In genomic region chr10:71832967-71833366, GRCh38 we compare ENCODE assay signal across 20 cellular contexts. TPM values are rescaled to one million over a fixed set of nuclear protein-coding genes. Genes with fewer than 3 reads are reported as not detected.
DNase-seq lines count a peak whose midpoint lies in the region; ATAC-seq, FAIRE-seq and TF ChIP-seq lines count a peak whose summit lies in the region.
"Had no signal": no experiment of that assay in that cellular context is flagged by ENCODE, and none has a peak within 500 bp of the region (broad histone marks: within the 10 kb centered on the region; RNA-seq: fewer than 3 reads in every experiment).

No MANE protein-coding gene starts in this region.

- RAD21 ChIA-PET in GM12878 (lab: Charles Lee; ENCODE audit: unreplicated experiment) = interaction anchor here (0.6 kb wide), 1 partner anchor 24 kb away, joined by 3 read pairs; no protein-coding TSS in a partner anchor

- intact Hi-C loops in GM12878 (cut with micrococcal nuclease; ENCODE audit: unreplicated experiment) (no loop called here), Right ventricle myocardium inferior (cut with DNase I) (loop anchor here (10.0 kb wide), 1 partner anchor 62 kb away; no protein-coding TSS in a partner anchor), lower leg skin (cut with DNase I; ENCODE audit: low total_unique reads) (no loop called here)

- TF ChIP-seq EP300 in GM12878 (IDR thresholded peaks at IDR 0.05; ENCODE audit: borderline replicate concordance in 1 of 2, control insufficient read depth in 1 of 2, low read depth in 2 of 2, low read length in 2 of 2) = no peak

- H3K36me3 Mint-ChIP-seq in activated CD8-positive, alpha-beta memory T cell treated with anti-CD3 and anti-CD28 coated beads, Interleukin-2, amount 10 ng/mL, durations not matched to agents 7 days and 5 days = peaks cover 11% of the 10 kb centered on the region
- H3K36me3 Mint-ChIP-seq in stimulated activated effector memory CD8-positive, alpha-beta T cell treated with anti-CD3 and anti-CD28 coated beads, Interleukin-12 subunit alpha, Interleukin-12 subunit beta, amount 100 ng/mL, for 72 hours = peaks cover 57% of the 10 kb centered on the region

- H3K4me3 Mint-ChIP-seq in activated CD8-positive, alpha-beta memory T cell treated with anti-CD3 and anti-CD28 coated beads, Interleukin-2, amount 10 ng/mL, durations not matched to agents 7 days and 5 days = no peak overlapping the region
- no peak overlapping the region for H3K4me3 Mint-ChIP-seq in stimulated activated effector memory CD8-positive, alpha-beta T cell treated with anti-CD3 and anti-CD28 coated beads, Interleukin-12 subunit alpha, Interleukin-12 subunit beta, amount 100 ng/mL, for 72 hours
- H3K4me3 Mint-ChIP-seq: activated T-helper 1 cell treated with anti-CD3 and anti-CD28 coated beads, Interleukin-12 subunit alpha, Interleukin-12 subunit beta, Interleukin-2, Interleukin-4 antibody, amounts not matched to agents 30 ng/mL and 10 ng/mL and 1 ng/mL, durations not matched to agents 14 hours and 24 hours and 36 hours; CD8-positive, alpha-beta T cell had no signal

- CTCF ChIA-PET in activated CD8-positive, alpha-beta memory T cell treated with anti-CD3 and anti-CD28 coated beads, Interleukin-2, amount 10 ng/mL, durations not matched to agents 7 days and 5 days (lab: Charles Lee) = no interaction called here
- CTCF ChIA-PET in HEK293 (lab: Yijun Ruan, JAX) (interaction anchor here (0.6 kb wide), 1 partner anchor 19 kb away, joined by 3 read pairs; no protein-coding TSS in a partner anchor), GM12878 (lab: Yijun Ruan, JAX) (interaction anchor here (1.0 kb wide), 1 partner anchor 63 kb away, joined by 4 read pairs; no protein-coding TSS in a partner anchor)

- no peak for FAIRE-seq in GM12878 (lab: Jason Lieb, UNC)
- FAIRE-seq: small intestine had no signal

- H3K27me3 Mint-ChIP-seq in activated CD8-positive, alpha-beta memory T cell treated with anti-CD3 and anti-CD28 coated beads, Interleukin-2, amount 10 ng/mL, durations not matched to agents 7 days and 5 days = no peaks in the 10 kb centered on the region

- no peak overlapping the region for H2AFZ ChIP-seq in GM12878 (ENCODE audit: control insufficient read depth, low read depth, low read length)

- no peaks in the 10 kb centered on the region for H3K9me3 Mint-ChIP-seq in activated CD8-positive, alpha-beta memory T cell treated with anti-CD3 and anti-CD28 coated beads, Interleukin-2, amount 10 ng/mL, durations not matched to agents 7 days and 5 days (ENCODE audit: low read depth)
- H3K9me3 Mint-ChIP-seq in stimulated activated effector memory CD8-positive, alpha-beta T cell treated with anti-CD3 and anti-CD28 coated beads, Interleukin-12 subunit alpha, Interleukin-12 subunit beta, amount 100 ng/mL, for 72 hours = no peaks in the 10 kb centered on the region
- H3K9me3 Mint-ChIP-seq: activated T-helper 1 cell treated with anti-CD3 and anti-CD28 coated beads, Interleukin-12 subunit alpha, Interleukin-12 subunit beta, Interleukin-2, Interleukin-4 antibody, amounts not matched to agents 30 ng/mL and 10 ng/mL and 1 ng/mL, durations not matched to agents 14 hours and 24 hours and 36 hours; CD8-positive, alpha-beta T cell had no signal

- H3K4me2 ChIP-seq in GM12878 (ENCODE audit: control insufficient read depth, insufficient read depth) = peak overlapping the region; percentile 36

- peaks cover 17% of the 10 kb centered on the region for H3K4me1 Mint-ChIP-seq in activated CD8-positive, alpha-beta memory T cell treated with anti-CD3 and anti-CD28 coated beads, Interleukin-2, amount 10 ng/mL, durations not matched to agents 7 days and 5 days
- H3K4me1 Mint-ChIP-seq in stimulated activated effector memory CD8-positive, alpha-beta T cell treated with anti-CD3 and anti-CD28 coated beads, Interleukin-12 subunit alpha, Interleukin-12 subunit beta, amount 100 ng/mL, for 72 hours = peaks cover 40% of the 10 kb centered on the region

- ATAC-seq in activated CD8-positive, alpha-beta memory T cell treated with anti-CD3 and anti-CD28 coated beads, Interleukin-2, amount 10 ng/mL, durations not matched to agents 7 days and 5 days = peak; percentile 66
- ATAC-seq in GM12878 (peak; percentile 15), Right ventricle myocardium inferior (no peak)
- peak; percentile 39 for ATAC-seq in stimulated activated effector memory CD8-positive, alpha-beta T cell treated with anti-CD3 and anti-CD28 coated beads, Interleukin-12 subunit alpha, Interleukin-12 subunit beta, amount 100 ng/mL, for 72 hours
- ATAC-seq: CD8-positive, alpha-beta T cell; foreskin keratinocyte had no signal

- DNase-seq in activated CD8-positive, alpha-beta memory T cell treated with anti-CD3 and anti-CD28 coated beads, Interleukin-2, amount 10 ng/mL, durations not matched to agents 7 days and 5 days = no peak
- DNase-seq in activated CD8-positive, alpha-beta memory T cell treated with anti-CD3 and anti-CD28 coated beads, Interleukin-2, amount 50 U/mL, for 4 hours = no peak
- DNase-seq in GM12878 (ENCODE audit: low read depth, low spot score) = peak; percentile 55
- no peak for DNase-seq in stimulated activated effector memory CD8-positive, alpha-beta T cell treated with anti-CD3 and anti-CD28 coated beads, Interleukin-12 subunit alpha, Interleukin-12 subunit beta, amount 100 ng/mL, for 72 hours (ENCODE audit: low spot score in 2 of 2)
- DNase-seq in NK-92 treated with Interleukin-12 subunit alpha and Interleukin-12 subunit beta, amount 100 ng/mL, for 24 hours (lab: John Stamatoyannopoulos, UW) = no peak
- no peak for DNase-seq in Right ventricle myocardium inferior (ENCODE audit: missing footprints)
- no peak for DNase-seq in lower leg skin (ENCODE audit: low spot score in 2 of 2)
- DNase-seq: activated CD4-positive, alpha-beta T cell treated with anti-CD3 and anti-CD28 coated beads for 1 hour; amygdala; CD8-positive, alpha-beta T cell; foreskin keratinocyte; left ventricle myocardium inferior; NCI-H146; NCI-H2227 treated with DMSO at 0.1 percent for 48 hours; SIG-M5; small intestine; stimulated activated CD4-positive, alpha-beta T cell treated with anti-CD3 and anti-CD28 coated beads, Interleukin-4, amount 100 ng/mL, for 4 hours had no signal

- no peaks in the 10 kb centered on the region for H4K20me1 ChIP-seq in GM12878 (ENCODE audit: control insufficient read depth, insufficient read depth)

- peaks cover 46% of the 10 kb centered on the region for H3K79me2 ChIP-seq in GM12878 (ENCODE audit: control insufficient read depth, insufficient read depth, low read length)

- no peak overlapping the region for H3K9ac ChIP-seq in GM12878 (ENCODE audit: control insufficient read depth, insufficient read depth, low read length)

- H3K27ac ChIP-seq in HEK293 (ENCODE audit: extremely low read depth, low read depth, low read length) (no peak overlapping the region), GM12878 (ENCODE audit: control insufficient read depth, insufficient read depth) (peak overlapping the region; percentile 32; the same call in 1 of the 2 replicates)
- H3K27ac ChIP-seq: foreskin keratinocyte, left ventricle myocardium inferior had no signal

- H3K27me3 ChIP-seq in GM12878 (replicated peaks in 1 of 2; ENCODE audit: control insufficient read depth in 2 of 2, insufficient read depth in 2 of 2, low read length in 1 of 2) = no peaks in the 10 kb centered on the region
- H3K27me3 ChIP-seq: foreskin keratinocyte, upper lobe of left lung had no signal

- H3K4me3 ChIP-seq in HEK293 (ENCODE audit: low read depth, low read length) = no peak overlapping the region
- H3K4me3 ChIP-seq in GM12878 = no peak overlapping the region
- H3K4me3 ChIP-seq in lower leg skin (ENCODE audit: low read depth, poor library complexity, severe bottlenecking) = no peak overlapping the region
- H3K4me3 ChIP-seq: left ventricle myocardium inferior, upper lobe of left lung had no signal

- in situ Hi-C loops in GM12878 (cut with MboI) = no loop called here

- TF ChIP-seq POLR2A in GM12878 (IDR thresholded peaks at IDR 0.05; ENCODE audit: low read depth, low read length) (no peak), lower leg skin (IDR thresholded peaks at IDR 0.05) (no peak)

- no peak overlapping the region for H3K27ac Mint-ChIP-seq in activated CD8-positive, alpha-beta memory T cell treated with anti-CD3 and anti-CD28 coated beads, Interleukin-2, amount 10 ng/mL, durations not matched to agents 7 days and 5 days
- no peak overlapping the region for H3K27ac Mint-ChIP-seq in stimulated activated effector memory CD8-positive, alpha-beta T cell treated with anti-CD3 and anti-CD28 coated beads, Interleukin-12 subunit alpha, Interleukin-12 subunit beta, amount 100 ng/mL, for 72 hours
- H3K27ac Mint-ChIP-seq: activated T-helper 1 cell treated with anti-CD3 and anti-CD28 coated beads, Interleukin-12 subunit alpha, Interleukin-12 subunit beta, Interleukin-2, Interleukin-4 antibody, amounts not matched to agents 30 ng/mL and 10 ng/mL and 1 ng/mL, durations not matched to agents 14 hours and 24 hours and 36 hours; CD8-positive, alpha-beta T cell had no signal

- SMC1A ChIA-PET in GM12878 (lab: Charles Lee; ENCODE audit: uncharacterized antibody, unreplicated experiment) = no interaction called here

- no peak for TF ChIP-seq CTCF in HEK293 (tag by site-specific recombination; IDR thresholded peaks at IDR 0.05)
- no peak for TF ChIP-seq CTCF in GM12878 (IDR thresholded peaks at IDR 0.05 in 2 of 3, conservative IDR thresholded peaks at IDR 0.05 in 1 of 3; ENCODE audit: control insufficient read depth in 2 of 3, extremely low read depth in 1 of 3, insufficient read depth in 1 of 3, low read depth in 3 of 3, low read length in 3 of 3)
- TF ChIP-seq CTCF in lower leg skin (IDR thresholded peaks at IDR 0.05) = no peak

- TF ChIP-seq RAD21 in GM12878 (IDR thresholded peaks at IDR 0.05; ENCODE audit: insufficient read depth, low read depth, low read length) = no peak

- peaks cover 0 to 62% of the 10 kb centered on the region in 2 experiments for H3K36me3 ChIP-seq in HEK293 (ENCODE audit: control insufficient read depth in 2 of 2, insufficient read depth in 1 of 2, low read length in 2 of 2)
- H3K36me3 ChIP-seq in GM12878 (ENCODE audit: control insufficient read depth in 2 of 2, insufficient read depth in 2 of 2, low read length in 1 of 2) = peaks cover 21 to 49% of the 10 kb centered on the region in 2 experiments

- H3K9me3 ChIP-seq in HEK293 (ENCODE audit: control insufficient read depth, insufficient read depth, low read depth, low read length) (no peaks in the 10 kb centered on the region), GM12878 (replicated peaks; ENCODE audit: control insufficient read depth, insufficient read depth, low read length) (no peaks in the 10 kb centered on the region; the same call in 2 of the 3 replicates)
- H3K9me3 ChIP-seq: left ventricle myocardium inferior, upper lobe of left lung had no signal

- 8% methylated on average over 5 of the region's 5 CpGs for WGBS in GM12878 (ENCODE audit: insufficient coverage, insufficient replicate concordance, low lambda C conversion rate, missing lambda C conversion rate)
- WGBS in lower leg skin, 2 donors = 84 to 88% methylated on average over 5 of the region's 5 CpGs

- peaks cover 21% of the 10 kb centered on the region for H3K4me1 ChIP-seq in HEK293 (ENCODE audit: control insufficient read depth, insufficient read depth, low read length)
- H3K4me1 ChIP-seq in GM12878 (ENCODE audit: control insufficient read depth, insufficient read depth, low read length) = peaks cover 43% of the 10 kb centered on the region

- POLR2A ChIA-PET in HEK293 (lab: Yijun Ruan, JAX) = no interaction called here
- POLR2A ChIA-PET in GM12878 (lab: Charles Lee) = no interaction called here

- BruUV-seq in GM12878 (replicated peaks; lab: Mats Ljungman, UMichigan) = no TSS peak

RNA-seq across cellular contexts. Expression of gene PSAP, which starts 18.1 kb away (rescaled TPM):
- 100 to 1,000 TPM; 111 to 118 TPM for total RNA-seq in activated CD8-positive, alpha-beta memory T cell treated with anti-CD3 and anti-CD28 coated beads, Interleukin-2, amount 10 ng/mL, durations not matched to agents 7 days and 5 days
- total RNA-seq in GM12878 (2013; cell fraction: nucleolus; rRNA removed) = 269 and 285 TPM in 2 replicates
- 287 and 299 TPM in 2 replicates for total RNA-seq in GM12878 (2014; rRNA removed)
- 178 and 179 TPM in 2 replicates for total RNA-seq in GM12878 (2014; rRNA removed; fragmentation: Illumina TruSeq; extraction: Trizol)
- 336 and 346 TPM in 2 replicates for total RNA-seq in GM12878 (2021)
- polyA plus RNA-seq in GM12878 (2011; ENCODE audit: low read depth) = 193 TPM
- 190 and 232 TPM in 2 replicates for polyA plus RNA-seq in GM12878 (2011; rRNA removed)
- polyA plus RNA-seq in GM12878 (2011; cell fraction: cytosol; rRNA removed) = 284 and 288 TPM in 2 replicates
- 240 and 286 TPM in 2 replicates for polyA plus RNA-seq in GM12878 (2011; cell fraction: nucleus; rRNA removed)
- polyA plus RNA-seq in GM12878 (2012) = 258 and 314 TPM in 2 replicates
- polyA plus RNA-seq in GM12878 (2014; fragmentation: Illumina TruSeq; extraction: Trizol) = 251 and 258 TPM in 2 replicates
- 100 to 1,000 TPM; 280 to 312 TPM for polyA plus RNA-seq in GM12878 (2014; fragmentation: Nextera tagmentation; extraction: Ambion mirVana)
- 309 and 310 TPM in 2 replicates for polyA plus RNA-seq in GM12878 (2014; rRNA removed)
- 100 to 1,000 TPM; 275 to 291 TPM for polyA plus RNA-seq in GM12878 (2016; fragmentation: Nextera tagmentation; extraction: Ambion mirVana)
- 185 and 279 TPM in 2 replicates for polyA minus RNA-seq in GM12878 (2011; rRNA and poly(A)+ RNA removed)
- polyA minus RNA-seq in GM12878 (2011; cell fraction: cytosol; rRNA and poly(A)+ RNA removed) = 85.0 and 93.7 TPM in 2 replicates
- 43.9 and 51.0 TPM in 2 replicates for polyA minus RNA-seq in GM12878 (2011; cell fraction: nucleus; rRNA and poly(A)+ RNA removed)
- 1,777 TPM for total RNA-seq in Right ventricle myocardium inferior
- 100 to 1,000 TPM; 425 to 693 (median 495) TPM for total RNA-seq in lower leg skin

RNA-seq across cellular contexts. Expression of gene VSIR, which starts 59.6 kb away (rescaled TPM):
- 10 to 100 TPM; 37.8 to 68.4 TPM for total RNA-seq in activated CD8-positive, alpha-beta memory T cell treated with anti-CD3 and anti-CD28 coated beads, Interleukin-2, amount 10 ng/mL, durations not matched to agents 7 days and 5 days
- total RNA-seq in GM12878 (2013; cell fraction: nucleolus; rRNA removed) = 68.6 and 75.4 TPM in 2 replicates
- total RNA-seq in GM12878 (2014; rRNA removed) = 8.6 and 14.7 TPM in 2 replicates
- 5.1 and 5.9 TPM in 2 replicates for total RNA-seq in GM12878 (2014; rRNA removed; fragmentation: Illumina TruSeq; extraction: Trizol)
- 12.1 and 12.5 TPM in 2 replicates for total RNA-seq in GM12878 (2021)
- 3.6 TPM for polyA plus RNA-seq in GM12878 (2011; ENCODE audit: low read depth)
- 0.78 and 2.4 TPM in 2 replicates for polyA plus RNA-seq in GM12878 (2011; rRNA removed)
- 2.7 and 3.3 TPM in 2 replicates for polyA plus RNA-seq in GM12878 (2011; cell fraction: cytosol; rRNA removed)
- 5.1 and 6.0 TPM in 2 replicates for polyA plus RNA-seq in GM12878 (2011; cell fraction: nucleus; rRNA removed)
- polyA plus RNA-seq in GM12878 (2012) = 9.2 and 12.0 TPM in 2 replicates
- polyA plus RNA-seq in GM12878 (2014; fragmentation: Illumina TruSeq; extraction: Trizol) = 0.76 and 6.3 TPM in 2 replicates
- under 1 TPM; 0.19 to 0.24 TPM for polyA plus RNA-seq in GM12878 (2014; fragmentation: Nextera tagmentation; extraction: Ambion mirVana)
- 8.5 and 10.4 TPM in 2 replicates for polyA plus RNA-seq in GM12878 (2014; rRNA removed)
- polyA plus RNA-seq in GM12878 (2016; fragmentation: Nextera tagmentation; extraction: Ambion mirVana) = 1 to 10 TPM; 7.0 to 9.2 TPM
- 2.6 and 5.9 TPM in 2 replicates for polyA minus RNA-seq in GM12878 (2011; rRNA and poly(A)+ RNA removed)
- 0.67 and 0.94 TPM in 2 replicates for polyA minus RNA-seq in GM12878 (2011; cell fraction: cytosol; rRNA and poly(A)+ RNA removed)
- 4.0 and 4.9 TPM in 2 replicates for polyA minus RNA-seq in GM12878 (2011; cell fraction: nucleus; rRNA and poly(A)+ RNA removed)
- total RNA-seq in Right ventricle myocardium inferior = 140 TPM
- 10 to 100 TPM; 14.5 to 56.5 (median 23.2) TPM for total RNA-seq in lower leg skin
